35 cellular contexts compared by ENCODE assay signal in the genomic region with DNA sequence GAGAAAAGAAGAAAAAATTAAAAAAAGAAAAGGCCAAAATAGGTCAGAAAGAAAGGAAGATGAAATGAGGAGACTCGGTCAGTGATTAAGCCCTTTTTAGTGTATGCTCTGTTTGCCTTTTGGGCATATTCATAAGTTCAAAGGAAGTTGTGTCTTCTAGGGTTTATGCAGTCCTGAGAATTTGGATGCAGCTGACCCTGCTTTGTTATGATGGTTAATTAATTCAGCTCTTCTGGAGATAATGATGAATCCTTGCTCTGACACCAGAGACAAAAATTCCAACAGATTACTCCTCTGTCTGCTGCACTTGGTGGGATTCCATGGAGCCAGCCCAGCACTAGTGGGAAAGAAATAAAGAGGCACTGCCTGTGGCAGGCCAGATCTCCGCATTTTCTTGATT. TPM values are rescaled to one million over a fixed set of nuclear protein-coding genes. Genes with fewer than 3 reads are reported as not detected.
"Had no signal": no experiment of that assay in that cellular context is flagged by ENCODE, and none has a peak within 500 bp of the region (broad histone marks: within the 10 kb centered on the region; RNA-seq: fewer than 3 reads in every experiment).

No MANE protein-coding gene starts in this region.

- H3K36me3 Mint-ChIP-seq: activated CD4-positive, alpha-beta memory T cell treated with anti-CD3 and anti-CD28 coated beads for 36 hours; activated CD8-positive, alpha-beta memory T cell treated with anti-CD3 and anti-CD28 coated beads, Interleukin-2, amount 10 ng/mL, durations not matched to agents 7 days and 5 days; activated naive CD4-positive, alpha-beta T cell treated with anti-CD3 and anti-CD28 coated beads, Interleukin-2, amount 50 U/mL, for 24 hours; activated naive CD8-positive, alpha-beta T cell treated with anti-CD3 and anti-CD28 coated beads for 36 hours had no signal

- H3K27ac ChIP-seq: adrenal gland, body of pancreas, colonic mucosa, epithelial cell of prostate, esophagus squamous epithelium, gastrocnemius medialis, heart left ventricle had no signal

- H3K4me3 ChIP-seq: adrenal gland, body of pancreas, colonic mucosa, esophagus squamous epithelium, gastrocnemius medialis, heart left ventricle had no signal

- DNase-seq: activated CD4-positive, alpha-beta memory T cell treated with anti-CD3 and anti-CD28 coated beads for 36 hours; activated CD4-positive, alpha-beta T cell treated with anti-CD3 and anti-CD28 coated beads for 36 hours; activated CD4-positive, alpha-beta T cell treated with anti-CD3 and anti-CD28 coated beads, Interleukin-2, amount 10 ng/mL, durations not matched to agents 24 days and 14 days; activated CD4-positive, CD25-positive, alpha-beta regulatory T cell; activated CD4-positive, CD25-positive, alpha-beta regulatory T cell treated with anti-CD3 and anti-CD28 coated beads, Interleukin-2, amount 50 U/mL, for 72 hours; activated CD8-positive, alpha-beta memory T cell treated with anti-CD3 and anti-CD28 coated beads, Interleukin-2, amount 10 ng/mL, durations not matched to agents 7 days and 5 days; activated CD8-positive, alpha-beta memory T cell treated with anti-CD3 and anti-CD28 coated beads, Interleukin-2, amount 50 U/mL, for 4 hours; activated CD8-positive, alpha-beta T cell treated with anti-CD3 and anti-CD28 coated beads, Interleukin-2, amount 10 ng/mL, durations not matched to agents 7 days and 5 days; activated effector memory CD4-positive, alpha-beta T cell treated with anti-CD3 and anti-CD28 coated beads, Interleukin-2, amount 50 U/mL, for 16 hours; activated naive CD4-positive, alpha-beta T cell treated with anti-CD3 and anti-CD28 coated beads for 36 hours; activated naive CD8-positive, alpha-beta T cell treated with anti-CD3 and anti-CD28 coated beads for 36 hours; activated naive CD8-positive, alpha-beta T cell treated with anti-CD3 and anti-CD28 coated beads, Interleukin-2, amount 50 U/mL, for 24 hours; activated T-cell treated with anti-CD3 and anti-CD28 coated beads, Interleukin-2, amount 50 U/mL, for 1 hour; activated T-cell treated with anti-CD3 and anti-CD28 coated beads, Interleukin-2, amount 50 U/mL, for 48 hours; adrenal gland; aorta; body of pancreas; colonic mucosa; effector CD8-positive, alpha-beta T cell; esophagus squamous epithelium; foreskin fibroblast; gastrocnemius medialis; glutamatergic neuron; heart left ventricle; T-helper 2 cell had no signal

- H3K9me3 Mint-ChIP-seq: activated CD4-positive, alpha-beta memory T cell treated with anti-CD3 and anti-CD28 coated beads for 36 hours; activated CD4-positive, alpha-beta T cell treated with anti-CD3 and anti-CD28 coated beads, Interleukin-2, amount 10 ng/mL, durations not matched to agents 24 days and 14 days; activated naive CD4-positive, alpha-beta T cell treated with anti-CD3 and anti-CD28 coated beads for 36 hours; activated naive CD4-positive, alpha-beta T cell treated with anti-CD3 and anti-CD28 coated beads, Interleukin-2, amount 50 U/mL, for 24 hours; activated naive CD8-positive, alpha-beta T cell treated with anti-CD3 and anti-CD28 coated beads for 36 hours; activated naive CD8-positive, alpha-beta T cell treated with anti-CD3 and anti-CD28 coated beads, Interleukin-2, amount 50 U/mL, for 24 hours; activated T-helper 1 cell treated with anti-CD3 and anti-CD28 coated beads, Interleukin-12 subunit alpha, Interleukin-12 subunit beta, Interleukin-2, Interleukin-4 antibody, amounts not matched to agents 30 ng/mL and 10 ng/mL and 1 ng/mL, durations not matched to agents 14 hours and 24 hours and 36 hours; activated T-helper 2 cell treated with anti-CD3 and anti-CD28 coated beads, Interferon-gamma antibody, Interleukin-2, Interleukin-4, amounts not matched to agents 10 μg/mL and 5 μg/mL and 100 μg/mL, durations not matched to agents 14 hours and 24 hours and 36 hours had no signal

- FAIRE-seq: endometrium, endothelial cell of umbilical vein had no signal

- H3K27me3 Mint-ChIP-seq: activated CD4-positive, alpha-beta memory T cell treated with anti-CD3 and anti-CD28 coated beads for 36 hours; activated CD4-positive, alpha-beta T cell treated with anti-CD3 and anti-CD28 coated beads for 36 hours; activated naive CD4-positive, alpha-beta T cell treated with anti-CD3 and anti-CD28 coated beads, Interleukin-2, amount 50 U/mL, for 24 hours; activated naive CD8-positive, alpha-beta T cell treated with anti-CD3 and anti-CD28 coated beads for 36 hours; activated naive CD8-positive, alpha-beta T cell treated with anti-CD3 and anti-CD28 coated beads, Interleukin-2, amount 50 U/mL, for 24 hours had no signal

- ATAC-seq: activated CD4-positive, alpha-beta T cell treated with anti-CD3 and anti-CD28 coated beads for 36 hours; activated CD8-positive, alpha-beta memory T cell treated with anti-CD3 and anti-CD28 coated beads, Interleukin-2, amount 10 ng/mL, durations not matched to agents 7 days and 5 days; activated CD8-positive, alpha-beta T cell treated with anti-CD3 and anti-CD28 coated beads, Interleukin-2, amount 10 ng/mL, durations not matched to agents 7 days and 5 days; activated naive CD8-positive, alpha-beta T cell treated with anti-CD3 and anti-CD28 coated beads, Interleukin-2, amount 50 U/mL, for 24 hours; gastrocnemius medialis; heart left ventricle had no signal

- H3K36me3 ChIP-seq: adrenal gland, colonic mucosa, esophagus squamous epithelium, gastrocnemius medialis, heart left ventricle had no signal

- H3K27me3 ChIP-seq: adrenal gland, body of pancreas, colonic mucosa, esophagus squamous epithelium, gastrocnemius medialis, heart left ventricle had no signal

- H3K4me1 ChIP-seq: adrenal gland, body of pancreas, colonic mucosa had no signal

- H3K4me1 Mint-ChIP-seq: activated CD4-positive, alpha-beta T cell treated with anti-CD3 and anti-CD28 coated beads, Interleukin-2, amount 10 ng/mL, durations not matched to agents 24 days and 14 days; activated CD8-positive, alpha-beta memory T cell treated with anti-CD3 and anti-CD28 coated beads, Interleukin-2, amount 10 ng/mL, durations not matched to agents 7 days and 5 days had no signal

- H3K9me3 ChIP-seq: adrenal gland, body of pancreas, colonic mucosa, esophagus squamous epithelium, gastrocnemius medialis, heart left ventricle had no signal

- H3K27ac Mint-ChIP-seq: activated CD4-positive, alpha-beta memory T cell treated with anti-CD3 and anti-CD28 coated beads for 36 hours; activated CD4-positive, alpha-beta T cell treated with anti-CD3 and anti-CD28 coated beads for 36 hours; activated CD4-positive, alpha-beta T cell treated with anti-CD3 and anti-CD28 coated beads, Interleukin-2, amount 10 ng/mL, durations not matched to agents 24 days and 14 days; activated CD8-positive, alpha-beta memory T cell treated with anti-CD3 and anti-CD28 coated beads, Interleukin-2, amount 10 ng/mL, durations not matched to agents 7 days and 5 days; activated CD8-positive, alpha-beta T cell treated with anti-CD3 and anti-CD28 coated beads, Interleukin-2, amount 10 ng/mL, durations not matched to agents 7 days and 5 days; activated naive CD4-positive, alpha-beta T cell treated with anti-CD3 and anti-CD28 coated beads for 36 hours; activated naive CD4-positive, alpha-beta T cell treated with anti-CD3 and anti-CD28 coated beads, Interleukin-2, amount 50 U/mL, for 24 hours; activated naive CD8-positive, alpha-beta T cell treated with anti-CD3 and anti-CD28 coated beads for 36 hours; activated naive CD8-positive, alpha-beta T cell treated with anti-CD3 and anti-CD28 coated beads, Interleukin-2, amount 50 U/mL, for 24 hours; activated T-helper 1 cell treated with anti-CD3 and anti-CD28 coated beads, Interleukin-12 subunit alpha, Interleukin-12 subunit beta, Interleukin-2, Interleukin-4 antibody, amounts not matched to agents 30 ng/mL and 10 ng/mL and 1 ng/mL, durations not matched to agents 14 hours and 24 hours and 36 hours; activated T-helper 2 cell treated with anti-CD3 and anti-CD28 coated beads, Interferon-gamma antibody, Interleukin-2, Interleukin-4, amounts not matched to agents 10 μg/mL and 5 μg/mL and 100 μg/mL, durations not matched to agents 14 hours and 24 hours and 36 hours had no signal

- H3K4me3 Mint-ChIP-seq: activated CD4-positive, alpha-beta memory T cell treated with anti-CD3 and anti-CD28 coated beads for 36 hours; activated CD4-positive, alpha-beta T cell treated with anti-CD3 and anti-CD28 coated beads for 36 hours; activated CD4-positive, alpha-beta T cell treated with anti-CD3 and anti-CD28 coated beads, Interleukin-2, amount 10 ng/mL, durations not matched to agents 24 days and 14 days; activated CD8-positive, alpha-beta memory T cell treated with anti-CD3 and anti-CD28 coated beads, Interleukin-2, amount 10 ng/mL, durations not matched to agents 7 days and 5 days; activated CD8-positive, alpha-beta T cell treated with anti-CD3 and anti-CD28 coated beads, Interleukin-2, amount 10 ng/mL, durations not matched to agents 7 days and 5 days; activated naive CD4-positive, alpha-beta T cell treated with anti-CD3 and anti-CD28 coated beads for 36 hours; activated naive CD4-positive, alpha-beta T cell treated with anti-CD3 and anti-CD28 coated beads, Interleukin-2, amount 50 U/mL, for 24 hours; activated naive CD8-positive, alpha-beta T cell treated with anti-CD3 and anti-CD28 coated beads for 36 hours; activated naive CD8-positive, alpha-beta T cell treated with anti-CD3 and anti-CD28 coated beads, Interleukin-2, amount 50 U/mL, for 24 hours; activated T-helper 1 cell treated with anti-CD3 and anti-CD28 coated beads, Interleukin-12 subunit alpha, Interleukin-12 subunit beta, Interleukin-2, Interleukin-4 antibody, amounts not matched to agents 30 ng/mL and 10 ng/mL and 1 ng/mL, durations not matched to agents 14 hours and 24 hours and 36 hours had no signal

RNA-seq across cellular contexts. Expression of a gene that starts 4.5 kb away (rescaled TPM):
- total RNA-seq: activated CD4-positive, alpha-beta T cell treated with anti-CD3 and anti-CD28 coated beads, Interleukin-2, amount 10 ng/mL, durations not matched to agents 24 days and 14 days; activated T-helper 1 cell treated with anti-CD3 and anti-CD28 coated beads, Interleukin-12 subunit alpha, Interleukin-12 subunit beta, Interleukin-2, Interleukin-4 antibody, amounts not matched to agents 30 ng/mL and 10 ng/mL and 1 ng/mL, durations not matched to agents 14 hours and 24 hours and 36 hours had no signal

RNA-seq across cellular contexts. Expression of a gene that starts 49.8 kb away (rescaled TPM):
- total RNA-seq: activated CD4-positive, alpha-beta memory T cell treated with anti-CD3 and anti-CD28 coated beads for 36 hours; activated CD4-positive, alpha-beta T cell treated with anti-CD3 and anti-CD28 coated beads for 36 hours; activated CD4-positive, alpha-beta T cell treated with anti-CD3 and anti-CD28 coated beads, Interleukin-2, amount 10 ng/mL, durations not matched to agents 24 days and 14 days; activated CD8-positive, alpha-beta memory T cell treated with anti-CD3 and anti-CD28 coated beads for 36 hours; activated CD8-positive, alpha-beta memory T cell treated with anti-CD3 and anti-CD28 coated beads, Interleukin-2, amount 10 ng/mL, durations not matched to agents 7 days and 5 days; activated CD8-positive, alpha-beta T cell treated with anti-CD3 and anti-CD28 coated beads, Interleukin-2, amount 10 ng/mL, durations not matched to agents 7 days and 5 days; activated naive CD4-positive, alpha-beta T cell treated with anti-CD3 and anti-CD28 coated beads for 36 hours; activated naive CD8-positive, alpha-beta T cell treated with anti-CD3 and anti-CD28 coated beads for 36 hours; activated T-helper 1 cell treated with anti-CD3 and anti-CD28 coated beads, Interleukin-12 subunit alpha, Interleukin-12 subunit beta, Interleukin-2, Interleukin-4 antibody, amounts not matched to agents 30 ng/mL and 10 ng/mL and 1 ng/mL, durations not matched to agents 14 hours and 24 hours and 36 hours; activated T-helper 2 cell treated with anti-CD3 and anti-CD28 coated beads, Interferon-gamma antibody, Interleukin-2, Interleukin-4, amounts not matched to agents 10 μg/mL and 5 μg/mL and 100 μg/mL, durations not matched to agents 14 hours and 24 hours and 36 hours; adrenal gland; aorta; body of pancreas; colonic mucosa; dermis microvascular lymphatic vessel endothelial cell; endothelial cell of umbilical vein; esophagus squamous epithelium; gastrocnemius medialis; heart left ventricle; T-helper 1 cell treated with Interleukin-12 subunit alpha and Interleukin-12 subunit beta and Interleukin-4 antibody, amounts not matched to agents 30 ng/mL and 1 ng/mL, for 36 hours had no signal
- polyA plus RNA-seq: adrenal gland, aorta, endothelial cell of umbilical vein, esophagus, heart left ventricle had no signal
